ENCODE assay signal across 1 cellular context in genomic region chr5:32538031-32538547, GRCh38.
TF ChIP-seq lines count a peak whose summit lies in the region.

No MANE protein-coding gene starts in this region.

TF ChIP-seq in SK-N-SH, 30 proteins besides CTCF, POLR2A, EP300 and RAD21 (continued from another document):
- TF ChIP-seq REST (IDR thresholded peaks at IDR 0.05; ENCODE audit: low read depth, low read length): no peak
- no peak for TF ChIP-seq JUND (IDR thresholded peaks at IDR 0.05)
- TF ChIP-seq GATA2 (CRISPR knock-in tag; IDR thresholded peaks at IDR 0.05): no peak
TF ChIP-seq in SK-N-SH: peak in this region for 0.
